Comparison of ENCODE assay signal across 13 cellular contexts in genomic region chr1:25658791-25659431, GRCh38. TPM values are rescaled to one million over a fixed set of nuclear protein-coding genes. Genes with fewer than 3 reads are reported as not detected.
A peak's percentile ranks its signal among the peaks of the same experiment; 100 is the strongest.
DNase-seq lines count a peak whose midpoint lies in the region; ATAC-seq and TF ChIP-seq lines count a peak whose summit lies in the region.
"Had no signal": no experiment of that assay in that cellular context is flagged by ENCODE, and none has a peak within 500 bp of the region (broad histone marks: within the 10 kb centered on the region; RNA-seq: fewer than 3 reads in every experiment).

No MANE protein-coding gene starts in this region.

- intact Hi-C loops in CD4-positive, alpha-beta memory T cell (cut with micrococcal nuclease): no loop called here
- intact Hi-C loops in heart left ventricle (cut with DNase I): loop anchor here in 2 of 10 donors (5.0 kb wide), 2 partner anchors 38 to 42 kb away; partner anchors contain the start of gene MAN1C1 (in 2 of the 2)
- intact Hi-C loops in prostate gland (cut with DNase I): loop anchor here (2.0 to 5.0 kb wide), 2 partner anchors 36 to 37 kb away; no protein-coding TSS in a partner anchor
- intact Hi-C loops in A673 (cut with micrococcal nuclease; ENCODE audit: unreplicated experiment): no loop called here

- CTCF ChIA-PET in CD4-positive, alpha-beta memory T cell (lab: Charles Lee; ENCODE audit: partially characterized antibody): no interaction called here
- CTCF ChIA-PET in A673 (lab: Charles Lee): no interaction called here

- no peak overlapping the region for H3K4me3 ChIP-seq in CD4-positive, alpha-beta memory T cell (ENCODE audit: low read length in 2 of 2)
- H3K4me3 ChIP-seq in heart left ventricle (no peak overlapping the region), prostate gland (no peak overlapping the region), A673 (ENCODE audit: low read depth, low read length, poor library complexity, severe bottlenecking) (no peak overlapping the region)
- H3K4me3 ChIP-seq: dorsolateral prefrontal cortex had no signal

- no peaks in the 10 kb centered on the region for H3K27me3 ChIP-seq in CD4-positive, alpha-beta memory T cell (ENCODE audit: insufficient read depth, low read length)
- no peaks in the 10 kb centered on the region for H3K27me3 ChIP-seq in heart left ventricle
- no peaks in the 10 kb centered on the region for H3K27me3 ChIP-seq in prostate gland (replicated peaks; ENCODE audit: insufficient read depth)
- H3K27me3 ChIP-seq in A673 (replicated peaks; ENCODE audit: insufficient read depth, low read depth, low read length, poor library complexity): peaks cover 4% of the 10 kb centered on the region
- H3K27me3 ChIP-seq: dorsolateral prefrontal cortex had no signal

- TF ChIP-seq CTCF in heart left ventricle (IDR thresholded peaks at IDR 0.05): no peak
- no peak for TF ChIP-seq CTCF in prostate gland (IDR thresholded peaks at IDR 0.05)
- no peak for TF ChIP-seq CTCF in A673 (conservative IDR thresholded peaks at IDR 0.05; ENCODE audit: low read depth, low read length)

- H3K4me1 ChIP-seq in CD4-positive, alpha-beta memory T cell (ENCODE audit: insufficient read depth, low read length): no peaks in the 10 kb centered on the region
- H3K4me1 ChIP-seq in heart left ventricle (peaks cover 2 to 71% (median 40%) of the 10 kb centered on the region in 12 donors), prostate gland (replicated peaks) (peaks cover 5% of the 10 kb centered on the region), A673 (ENCODE audit: insufficient read depth, low read length, poor library complexity, severe bottlenecking) (no peaks in the 10 kb centered on the region)

- H3K4me1 Mint-ChIP-seq in CD4-positive, alpha-beta memory T cell: peaks cover 7 to 38% (median 17%) of the 10 kb centered on the region in 4 donors

- H3K4me3 Mint-ChIP-seq in CD4-positive, alpha-beta memory T cell: no peak overlapping the region
- H3K4me3 Mint-ChIP-seq: CD4-positive, CD25-positive, alpha-beta regulatory T cell had no signal

- no peaks in the 10 kb centered on the region for H3K36me3 ChIP-seq in CD4-positive, alpha-beta memory T cell (ENCODE audit: insufficient read depth, low read length)
- H3K36me3 ChIP-seq in heart left ventricle (no peaks in the 10 kb centered on the region), prostate gland (no peaks in the 10 kb centered on the region), A673 (ENCODE audit: insufficient read depth, low read length, poor library complexity, severe bottlenecking) (no peaks in the 10 kb centered on the region)

- peaks cover 0 to 6% of the 10 kb centered on the region in 2 donors for H3K36me3 Mint-ChIP-seq in CD4-positive, alpha-beta memory T cell

- H3K27ac ChIP-seq in CD4-positive, alpha-beta memory T cell (ENCODE audit: low read depth, low read length): no peak overlapping the region
- peak overlapping the region in 11 of 12 donors; percentile 3 to 83 (median 74) for H3K27ac ChIP-seq in heart left ventricle
- H3K27ac ChIP-seq in prostate gland: peak overlapping the region; percentile 50 to 52
- H3K27ac ChIP-seq in A673 (ENCODE audit: low read depth, low read length, poor library complexity, severe bottlenecking): no peak overlapping the region

- DNase-seq in CD4-positive, alpha-beta memory T cell: no peak
- peak in 4 of 5 donors; percentile 78 to 89 (median 86) for DNase-seq in heart left ventricle
- peak; percentile 49 for DNase-seq in prostate gland (ENCODE audit: low spot score)
- DNase-seq in A673 (ENCODE audit: low spot score): no peak
- DNase-seq in Kasumi-1 (lab: John Stamatoyannopoulos, UW): no peak
- no peak for DNase-seq in SHP77 treated with DMSO at 0.1 percent for 48 hours (lab: John Stamatoyannopoulos, UW)
- DNase-seq: activated gamma-delta T cell treated with Interleukin-2 at 50 U/mL for 16 hours; CD4-positive, CD25-positive, alpha-beta regulatory T cell; hippocampal formation; NCI-H1436 treated with DMSO at 0.1 percent for 48 hours had no signal

- ATAC-seq in SK-N-SH treated with all-trans-retinoic acid at 6 μM for 48 hours (peak; percentile 32; the same call in 2 of the 3 replicates), heart left ventricle (peak; percentile 95 to 96 (median 95)), HG03354 (IDR thresholded peaks at IDR 0.05; ENCODE audit: poor library complexity, severe bottlenecking, unreplicated experiment) (no peak)

- TF ChIP-seq POLR2A in heart left ventricle (IDR thresholded peaks at IDR 0.05) (no peak), prostate gland (IDR thresholded peaks at IDR 0.05) (no peak)

- WGBS in heart left ventricle, 4 donors: 19 to 45% (median 36%) methylated on average over 13 of the region's 13 CpGs
- WGBS in prostate gland: 31% methylated on average over 13 of the region's 13 CpGs

- POLR2A ChIA-PET in CD4-positive, alpha-beta memory T cell (lab: Charles Lee; ENCODE audit: partially characterized antibody): interaction anchor here (1.2 kb wide), 1 partner anchor 16 kb away, joined by 3 read pairs; no protein-coding TSS in a partner anchor
- POLR2A ChIA-PET in A673 (lab: Charles Lee; ENCODE audit: low non-redundant PET): no interaction called here

- H3K27ac Mint-ChIP-seq in CD4-positive, alpha-beta memory T cell: peak overlapping the region in 4 of 7 donors; percentile 14 to 52 (median 34)
- H3K27ac Mint-ChIP-seq: CD4-positive, CD25-positive, alpha-beta regulatory T cell had no signal

- H3K27me3 Mint-ChIP-seq in CD4-positive, alpha-beta memory T cell: no peaks in the 10 kb centered on the region

- no peaks in the 10 kb centered on the region for H3K9me3 ChIP-seq in CD4-positive, alpha-beta memory T cell (ENCODE audit: control insufficient read depth in 1 of 2, low read length in 2 of 2)
- H3K9me3 ChIP-seq in heart left ventricle: no peaks in the 10 kb centered on the region
- H3K9me3 ChIP-seq in prostate gland: no peaks in the 10 kb centered on the region
- H3K9me3 ChIP-seq in A673 (ENCODE audit: low read depth, low read length, poor library complexity, severe bottlenecking): no peaks in the 10 kb centered on the region

- H3K9me3 Mint-ChIP-seq in CD4-positive, alpha-beta memory T cell: no peaks in the 10 kb centered on the region
- H3K9me3 Mint-ChIP-seq: CD4-positive, CD25-positive, alpha-beta regulatory T cell had no signal

- no TSS peak for BruUV-seq in A673 (replicated peaks; lab: Mats Ljungman, UMichigan)

TF ChIP-seq in SK-N-SH treated with all-trans-retinoic acid at 6 μM for 48 hours, 23 proteins besides CTCF, POLR2A, EP300 and RAD21:
- no peak for TF ChIP-seq ARNTL (CRISPR knock-in tag; IDR thresholded peaks at IDR 0.05; ENCODE audit: borderline replicate concordance, low read depth)
- TF ChIP-seq ZFP30 (CRISPR knock-in tag; IDR thresholded peaks at IDR 0.05): no peak
- TF ChIP-seq ESRRG (CRISPR knock-in tag; IDR thresholded peaks at IDR 0.05): no peak
- TF ChIP-seq GLIS3 (CRISPR knock-in tag; IDR thresholded peaks at IDR 0.05): no peak

RNA-seq across cellular contexts. Expression of gene MAN1C1, which starts 42.3 kb away (rescaled TPM):
- total RNA-seq in CD4-positive, alpha-beta memory T cell: 10 to 100 TPM; 42.6 to 45.1 TPM
- polyA plus RNA-seq in CD4-positive, alpha-beta memory T cell: 10 to 100 TPM in 1 of 2 donors, 1 to 10 TPM in 1; 3.6 to 10.4 TPM
- total RNA-seq in heart left ventricle (10 to 100 TPM; 10.5 to 25.7 (median 14.8) TPM), prostate gland (10 to 100 TPM; 22.8 to 34.4 TPM), A673 (2021) (0.21 and 0.22 TPM in 2 replicates)
- 10 to 100 TPM in 1 of 2 donors, 1 to 10 TPM in 1; 7.7 to 10.9 TPM for polyA plus RNA-seq in heart left ventricle

Comparison
In these comparisons a context has a peak if more than half of its experiments do, and no peak if none do; other contexts are left out.
1. DNase-seq: peak in heart left ventricle (4 of 5) and prostate gland (single experiment); none in CD4-positive, alpha-beta memory T cell (0 of 5), A673 (single experiment), Kasumi-1 (0 of 2) and SHP77 treated with DMSO at 0.1 percent for 48 hours (single experiment).
2. H3K27ac ChIP-seq: peak in heart left ventricle (11 of 12) and prostate gland (2 of 2); none in CD4-positive, alpha-beta memory T cell (single experiment) and A673 (single experiment).